In genomic region chr16:11396241-11397048, GRCh38 we compare ENCODE assay signal across 8 cellular contexts. TPM values are rescaled to one million over a fixed set of nuclear protein-coding genes. Genes with fewer than 3 reads are reported as not detected.
DNase-seq lines count a peak whose midpoint lies in the region; ATAC-seq and TF ChIP-seq lines count a peak whose summit lies in the region.

No MANE protein-coding gene starts in this region.

- H3K4ac ChIP-seq in H9 (ENCODE audit: low read depth, low read length) = no peak overlapping the region

- H2BK20ac ChIP-seq in H9 (ENCODE audit: low read depth, low read length, poor library complexity, severe bottlenecking) = no peak overlapping the region

- H4K20me1 ChIP-seq in H9 (ENCODE audit: control insufficient read depth, insufficient read depth, insufficient read length) (no peaks in the 10 kb centered on the region), neural cell (ENCODE audit: insufficient read depth) (no peaks in the 10 kb centered on the region)

- no peak overlapping the region for H3K4me3 ChIP-seq in CD4-positive, CD25-positive, alpha-beta regulatory T cell (ENCODE audit: low read depth, low read length)
- no peak overlapping the region for H3K4me3 ChIP-seq in fibroblast of mammary gland (ENCODE audit: control insufficient read depth, low read depth, low read length)
- H3K4me3 ChIP-seq in neural cell (ENCODE audit: low read length) = no peak overlapping the region

- no peak overlapping the region for H3K23ac ChIP-seq in H9 (ENCODE audit: insufficient read length, low read depth, low read length)

- no peaks in the 10 kb centered on the region for H3K9me3 Mint-ChIP-seq in CD4-positive, CD25-positive, alpha-beta regulatory T cell
- no peaks in the 10 kb centered on the region for H3K9me3 Mint-ChIP-seq in H9
- no peaks in the 10 kb centered on the region for H3K9me3 Mint-ChIP-seq in activated T-cell treated with anti-CD3 and anti-CD28 coated beads, Interleukin-2, amount 50 U/mL, for 24 hours

- H3K9ac ChIP-seq in H9 (ENCODE audit: extremely low read depth, insufficient read length, low read length) (no peak overlapping the region), neural cell (ENCODE audit: low read length) (peak overlapping the region; percentile 17)

- DNase-seq in CD4-positive, CD25-positive, alpha-beta regulatory T cell = peak; percentile 48 to 58 (median 55)
- DNase-seq in H9 = peak; percentile 86
- DNase-seq in OCI-M1 (lab: John Stamatoyannopoulos, UW) = peak; percentile 74
- peak; percentile 81 for DNase-seq in activated T-cell treated with anti-CD3 and anti-CD28 coated beads, Interleukin-2, amount 50 U/mL, for 24 hours
- peak; percentile 63 for DNase-seq in fibroblast of mammary gland (ENCODE audit: low read depth)
- peak; percentile 45 for DNase-seq in stimulated activated naive CD4-positive, alpha-beta T cell treated with Interleukin-2 at 50 U/mL for 16 hours (lab: John Stamatoyannopoulos, UW)

- H3K36me3 Mint-ChIP-seq in CD4-positive, CD25-positive, alpha-beta regulatory T cell = no peaks in the 10 kb centered on the region
- H3K36me3 Mint-ChIP-seq in H9 (ENCODE audit: insufficient read depth in 1 of 3, low read depth in 3 of 3) = no peaks in the 10 kb centered on the region
- no peaks in the 10 kb centered on the region for H3K36me3 Mint-ChIP-seq in activated T-cell treated with anti-CD3 and anti-CD28 coated beads, Interleukin-2, amount 50 U/mL, for 24 hours (ENCODE audit: low read depth)

- no peaks in the 10 kb centered on the region for H3K79me1 ChIP-seq in H9 (ENCODE audit: insufficient read depth, low read depth, low read length, poor library complexity, severe bottlenecking)

- peak; percentile 98 for TF ChIP-seq RAD21 in neural cell (conservative IDR thresholded peaks at IDR 0.05)

- no peak overlapping the region for H3K4me3 Mint-ChIP-seq in CD4-positive, CD25-positive, alpha-beta regulatory T cell
- H3K4me3 Mint-ChIP-seq in H9 = no peak overlapping the region
- H3K4me3 Mint-ChIP-seq in activated T-cell treated with anti-CD3 and anti-CD28 coated beads, Interleukin-2, amount 50 U/mL, for 24 hours = no peak overlapping the region

- no peaks in the 10 kb centered on the region for H3K27me3 ChIP-seq in CD4-positive, CD25-positive, alpha-beta regulatory T cell (ENCODE audit: control insufficient read depth, insufficient read depth, low read length)
- H3K27me3 ChIP-seq in H9 (ENCODE audit: insufficient read depth, low read length) (no peaks in the 10 kb centered on the region), neural cell (ENCODE audit: insufficient read depth, low read depth, low read length) (no peaks in the 10 kb centered on the region)

- no peak overlapping the region for H2BK12ac ChIP-seq in H9 (ENCODE audit: insufficient read length, low read depth, low read length)

- H3F3A ChIP-seq in neural cell (ENCODE audit: insufficient read depth, low read length, poor library complexity, severe bottlenecking) = no peaks in the 10 kb centered on the region

- no CpG with 5 or more reads among the region's 24 CpGs for WGBS in H9 (ENCODE audit: extremely low coverage, insufficient read length, low lambda C conversion rate)

- H3K4me2 ChIP-seq in H9 (ENCODE audit: insufficient read depth, insufficient read length, low read length) (no peak overlapping the region), neural cell (ENCODE audit: low read length) (no peak overlapping the region)

- H3K23me2 ChIP-seq in H9 (ENCODE audit: insufficient read length, low read depth, low read length, poor library complexity, severe bottlenecking) = peaks cover 3% of the 10 kb centered on the region

- H3T11ph ChIP-seq in H9 (ENCODE audit: low read length) = no peak overlapping the region

- no peak overlapping the region for H4K91ac ChIP-seq in H9 (ENCODE audit: insufficient read length, low read depth, low read length)

- no peak overlapping the region for H2BK120ac ChIP-seq in H9 (ENCODE audit: low read depth, low read length, poor library complexity, severe bottlenecking)

- H3K27ac Mint-ChIP-seq in CD4-positive, CD25-positive, alpha-beta regulatory T cell = no peak overlapping the region
- H3K27ac Mint-ChIP-seq in H9 = peak overlapping the region in 2 of 3 experiments; percentile 39 to 72; a peak in 4 of 7 replicates
- peak overlapping the region; percentile 53 for H3K27ac Mint-ChIP-seq in activated T-cell treated with anti-CD3 and anti-CD28 coated beads, Interleukin-2, amount 50 U/mL, for 24 hours

- no peak overlapping the region for H4K5ac ChIP-seq in H9 (ENCODE audit: insufficient read length, low read depth, low read length)

- no peaks in the 10 kb centered on the region for H3K4me1 ChIP-seq in CD4-positive, CD25-positive, alpha-beta regulatory T cell (ENCODE audit: control insufficient read depth, insufficient read depth, low read length, poor library complexity, severe bottlenecking)
- no peaks in the 10 kb centered on the region for H3K4me1 ChIP-seq in H9 (ENCODE audit: insufficient read depth, low read length)

- H3K14ac ChIP-seq in H9 (ENCODE audit: insufficient read depth, low read length) = no peak overlapping the region

- H2AFZ ChIP-seq in H9 (ENCODE audit: low read length) (no peak overlapping the region), neural cell (ENCODE audit: low read depth, low read length) (no peak overlapping the region)

- no peaks in the 10 kb centered on the region for H3K9me2 ChIP-seq in neural cell (ENCODE audit: insufficient read depth, low read length)

- no peaks in the 10 kb centered on the region for H3K9me3 ChIP-seq in CD4-positive, CD25-positive, alpha-beta regulatory T cell (ENCODE audit: control insufficient read depth in 2 of 2, low read length in 2 of 2)
- H3K9me3 ChIP-seq in H9 (ENCODE audit: control insufficient read depth, low read depth, low read length) (no peaks in the 10 kb centered on the region), neural cell (ENCODE audit: low read length) (no peaks in the 10 kb centered on the region)

- H2BK15ac ChIP-seq in H9 (ENCODE audit: low read depth, low read length) = no peak overlapping the region

- no peak overlapping the region for H3K27ac ChIP-seq in CD4-positive, CD25-positive, alpha-beta regulatory T cell (ENCODE audit: insufficient read depth, low read length, poor library complexity, severe bottlenecking)
- H3K27ac ChIP-seq in H9 (ENCODE audit: insufficient read length, low read depth, low read length) (no peak overlapping the region), neural cell (ENCODE audit: low read length) (no peak overlapping the region)

- no peak overlapping the region for H3K18ac ChIP-seq in H9 (ENCODE audit: insufficient read length, low read depth, low read length)

- no peak overlapping the region for H3K56ac ChIP-seq in H9 (ENCODE audit: insufficient read length, low read depth, low read length)

- H2AK5ac ChIP-seq in H9 (ENCODE audit: insufficient read length, low read length) = no peak overlapping the region

- H2BK5ac ChIP-seq in H9 (ENCODE audit: insufficient read length, low read length) = no peak overlapping the region

- no peaks in the 10 kb centered on the region for H3K27me3 Mint-ChIP-seq in CD4-positive, CD25-positive, alpha-beta regulatory T cell
- H3K27me3 Mint-ChIP-seq in H9 (ENCODE audit: low read depth) = no peaks in the 10 kb centered on the region; the same call in 1 of the 2 replicates
- H3K27me3 Mint-ChIP-seq in activated T-cell treated with anti-CD3 and anti-CD28 coated beads, Interleukin-2, amount 50 U/mL, for 24 hours = no peaks in the 10 kb centered on the region

- H3K79me2 ChIP-seq in H9 (ENCODE audit: insufficient read depth, low read length) = no peaks in the 10 kb centered on the region
- no peaks in the 10 kb centered on the region for H3K79me2 ChIP-seq in neural cell (replicated peaks; ENCODE audit: insufficient read depth, low read length)

- TF ChIP-seq CTCF in H9 (conservative IDR thresholded peaks at IDR 0.05) (peak; percentile 100), fibroblast of mammary gland (conservative IDR thresholded peaks at IDR 0.05; ENCODE audit: control insufficient read depth, insufficient read depth, low read depth, low read length) (peak; percentile 91), neural cell (IDR thresholded peaks at IDR 0.05; ENCODE audit: poor library complexity, severe bottlenecking) (peak; percentile 97)

- H3K36me3 ChIP-seq in CD4-positive, CD25-positive, alpha-beta regulatory T cell (ENCODE audit: control insufficient read depth, insufficient read depth, low read length) = no peaks in the 10 kb centered on the region
- no peaks in the 10 kb centered on the region for H3K36me3 ChIP-seq in neural cell (ENCODE audit: insufficient read depth, low read length)

- H3K4me1 Mint-ChIP-seq in CD4-positive, CD25-positive, alpha-beta regulatory T cell = peaks cover 0 to 3% (median 0%) of the 10 kb centered on the region in 4 donors
- peaks cover 7 to 13% of the 10 kb centered on the region in 2 experiments for H3K4me1 Mint-ChIP-seq in H9
- H3K4me1 Mint-ChIP-seq in activated T-cell treated with anti-CD3 and anti-CD28 coated beads, Interleukin-2, amount 50 U/mL, for 24 hours (ENCODE audit: low read depth) = no peaks in the 10 kb centered on the region

- peak in 1 of 2 donors; percentile 63 for ATAC-seq in CD4-positive, CD25-positive, alpha-beta regulatory T cell (ENCODE audit: low read depth in 2 of 2)
- ATAC-seq in GM19455 (IDR thresholded peaks at IDR 0.05; ENCODE audit: unreplicated experiment) = no peak

- TF ChIP-seq EP300 in neural cell (conservative IDR thresholded peaks at IDR 0.05; ENCODE audit: poor library complexity, severe bottlenecking) = no peak

- H4K8ac ChIP-seq in H9 (replicated peaks; ENCODE audit: insufficient read length, low read depth, low read length) = no peak overlapping the region

TF ChIP-seq in neural cell, 6 proteins besides CTCF, POLR2A, EP300 and RAD21:
- peak; percentile 96 for TF ChIP-seq SMC3 (conservative IDR thresholded peaks at IDR 0.05; ENCODE audit: poor library complexity)
- no peak for TF ChIP-seq POLR2AphosphoS5 (IDR thresholded peaks at IDR 0.05)

RNA-seq across cellular contexts. Expression of gene RMI2, which starts 51.2 kb away (rescaled TPM):
- total RNA-seq in CD4-positive, CD25-positive, alpha-beta regulatory T cell = 4.3 TPM
- polyA plus RNA-seq in CD4-positive, CD25-positive, alpha-beta regulatory T cell = 10 to 100 TPM in 2 of 4 donors, 1 to 10 TPM in 2; 7.4 to 15.3 (median 11.1) TPM
- 55.7 and 57.6 TPM in 2 replicates for total RNA-seq in H9 (2021)
- polyA plus RNA-seq in neural cell = 0.48 and 1.6 TPM in 2 replicates
- polyA minus RNA-seq in neural cell = 0.58 and 1.5 TPM in 2 replicates

Comparison
In these comparisons a context has a peak if more than half of its experiments do, and no peak if none do; other contexts are left out.
1. H3K27ac Mint-ChIP-seq: peak in H9 (2 of 3) and activated T-cell treated with anti-CD3 and anti-CD28 coated beads, Interleukin-2, amount 50 U/mL, for 24 hours (single experiment); none in CD4-positive, CD25-positive, alpha-beta regulatory T cell (0 of 3).
2. RNA of gene RMI2, which starts 51.2 kb away (total RNA-seq): 55.7 to 57.6 TPM in H9; 4.3 TPM in CD4-positive, CD25-positive, alpha-beta regulatory T cell (single experiment); every median in the first group is over 10 times any median in the second.
3. Peak in every context shown above with its lines, with median percentiles within 50 percentile points of each other: DNase-seq and CTCF ChIP-seq.